1 cellular context compared by ENCODE assay signal in the genomic region with DNA sequence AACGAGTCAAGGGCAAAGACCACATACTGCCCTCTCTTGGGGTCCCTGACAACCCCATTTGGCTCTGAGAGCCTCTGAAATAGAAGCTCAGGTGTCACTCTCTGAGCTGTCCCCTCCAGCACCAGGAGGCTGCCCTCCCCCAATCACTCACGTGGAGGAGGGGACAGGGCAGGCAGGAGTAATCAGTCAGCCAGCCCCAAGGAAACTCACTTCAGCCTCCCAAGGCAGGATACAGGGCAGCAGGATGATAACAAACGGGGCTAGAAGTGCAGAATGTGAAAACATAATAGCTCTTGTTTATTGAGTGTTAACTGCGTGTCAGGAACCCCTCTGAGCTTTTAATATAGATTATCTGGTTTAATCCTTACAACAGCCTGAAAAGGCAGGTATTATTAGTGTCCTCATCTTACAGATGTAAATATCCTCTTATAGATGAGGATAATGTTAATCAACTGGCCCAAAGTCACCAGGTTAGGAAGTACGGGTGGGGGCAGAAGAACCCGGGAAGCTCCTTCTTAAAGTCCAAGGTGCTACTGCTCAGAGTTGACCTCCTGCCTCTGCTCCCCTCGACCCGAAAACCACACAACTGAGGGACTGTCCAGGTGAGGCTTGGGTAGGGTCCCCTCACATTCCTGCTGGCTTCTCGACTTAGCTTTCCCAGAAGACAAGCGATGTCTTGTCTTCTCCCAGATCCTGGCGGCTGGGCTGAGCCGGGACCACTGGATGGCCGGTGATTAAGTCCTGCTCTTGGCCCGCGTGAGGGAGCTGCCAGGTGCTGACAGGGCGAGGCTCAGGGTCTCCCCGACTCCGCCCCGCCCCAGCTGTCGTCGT.
TF ChIP-seq lines count a peak whose summit lies in the region.

No MANE protein-coding gene starts in this region.

TF ChIP-seq in HEK293, 187 proteins besides CTCF, POLR2A, EP300 and RAD21 (continued from another document):
- TF ChIP-seq, protein P1, sequence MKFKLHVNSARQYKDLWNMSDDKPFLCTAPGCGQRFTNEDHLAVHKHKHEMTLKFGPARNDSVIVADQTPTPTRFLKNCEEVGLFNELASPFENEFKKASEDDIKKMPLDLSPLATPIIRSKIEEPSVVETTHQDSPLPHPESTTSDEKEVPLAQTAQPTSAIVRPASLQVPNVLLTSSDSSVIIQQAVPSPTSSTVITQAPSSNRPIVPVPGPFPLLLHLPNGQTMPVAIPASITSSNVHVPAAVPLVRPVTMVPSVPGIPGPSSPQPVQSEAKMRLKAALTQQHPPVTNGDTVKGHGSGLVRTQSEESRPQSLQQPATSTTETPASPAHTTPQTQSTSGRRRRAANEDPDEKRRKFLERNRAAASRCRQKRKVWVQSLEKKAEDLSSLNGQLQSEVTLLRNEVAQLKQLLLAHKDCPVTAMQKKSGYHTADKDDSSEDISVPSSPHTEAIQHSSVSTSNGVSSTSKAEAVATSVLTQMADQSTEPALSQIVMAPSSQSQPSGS (tag by site-specific recombination; IDR thresholded peaks at IDR 0.05; ENCODE audit: low read depth), result no peak
- TF ChIP-seq TCF7L2 (IDR thresholded peaks at IDR 0.05; ENCODE audit: borderline replicate concordance, low read depth, low read length) (no peak), ZNF585B (tag by site-specific recombination; IDR thresholded peaks at IDR 0.05) (peak; percentile 18; the same call in 1 of the 2 replicates), KLF8 (tag by site-specific recombination; IDR thresholded peaks at IDR 0.05) (no peak), BCL11B (tag by site-specific recombination; IDR thresholded peaks at IDR 0.05; ENCODE audit: low read depth) (peak; percentile 41; the same call in 1 of the 2 replicates), ZNF335 (tag by site-specific recombination; conservative IDR thresholded peaks at IDR 0.05) (no peak), ZNF777 (tag by site-specific recombination; IDR thresholded peaks at IDR 0.05; ENCODE audit: borderline replicate concordance) (no peak), ZNF530 (tag by site-specific recombination; IDR thresholded peaks at IDR 0.05; ENCODE audit: low read depth) (no peak), ZNF488 (tag by site-specific recombination; IDR thresholded peaks at IDR 0.05) (no peak), ZSCAN30 (tag by site-specific recombination; IDR thresholded peaks at IDR 0.05) (no peak), KLF1 (tag by site-specific recombination; IDR thresholded peaks at IDR 0.05) (no peak), ZNF223 (tag by site-specific recombination; IDR thresholded peaks at IDR 0.05) (no peak), ZNF248 (tag by site-specific recombination; IDR thresholded peaks at IDR 0.05) (no peak), ZNF302 (tag by site-specific recombination; IDR thresholded peaks at IDR 0.05; ENCODE audit: low read depth) (no peak), GLIS2 (tag by site-specific recombination; IDR thresholded peaks at IDR 0.05) (0 out of 2 replicates have a peak, but pooled peaks have one; percentile 9), ZNF654 (tag by site-specific recombination; IDR thresholded peaks at IDR 0.05; ENCODE audit: low read depth) (no peak), ZNF155 (tag by site-specific recombination; IDR thresholded peaks at IDR 0.05) (no peak), ZBTB17 (tag by site-specific recombination; IDR thresholded peaks at IDR 0.05) (peak; percentile 79; the same call in 1 of the 2 replicates), ZNF114 (tag by site-specific recombination; IDR thresholded peaks at IDR 0.05) (no peak), OVOL3 (tag by site-specific recombination; IDR thresholded peaks at IDR 0.05) (no peak), ZNF132 (tag by site-specific recombination; IDR thresholded peaks at IDR 0.05; ENCODE audit: borderline replicate concordance) (no peak), ZNF473 (tag by site-specific recombination; IDR thresholded peaks at IDR 0.05) (no peak), SP3 (tag by site-specific recombination; IDR thresholded peaks at IDR 0.05) (no peak), ZNF138 (tag by site-specific recombination; IDR thresholded peaks at IDR 0.05; ENCODE audit: borderline replicate concordance) (no peak), ZFP41 (tag by site-specific recombination; IDR thresholded peaks at IDR 0.05; ENCODE audit: borderline replicate concordance) (no peak), GLIS1 (tag by site-specific recombination; IDR thresholded peaks at IDR 0.05) (peak; percentile 88)
- TF ChIP-seq, protein P2, sequence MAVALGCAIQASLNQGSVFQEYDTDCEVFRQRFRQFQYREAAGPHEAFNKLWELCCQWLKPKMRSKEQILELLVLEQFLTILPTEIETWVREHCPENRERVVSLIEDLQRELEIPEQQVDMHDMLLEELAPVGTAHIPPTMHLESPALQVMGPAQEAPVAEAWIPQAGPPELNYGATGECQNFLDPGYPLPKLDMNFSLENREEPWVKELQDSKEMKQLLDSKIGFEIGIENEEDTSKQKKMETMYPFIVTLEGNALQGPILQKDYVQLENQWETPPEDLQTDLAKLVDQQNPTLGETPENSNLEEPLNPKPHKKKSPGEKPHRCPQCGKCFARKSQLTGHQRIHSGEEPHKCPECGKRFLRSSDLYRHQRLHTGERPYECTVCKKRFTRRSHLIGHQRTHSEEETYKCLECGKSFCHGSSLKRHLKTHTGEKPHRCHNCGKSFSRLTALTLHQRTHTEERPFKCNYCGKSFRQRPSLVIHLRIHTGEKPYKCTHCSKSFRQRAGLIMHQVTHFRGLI (tag by site-specific recombination; IDR thresholded peaks at IDR 0.05), result no peak
